1 cellular context compared by ENCODE assay signal in genomic region chr1:43978264-43978550, GRCh38.
TF ChIP-seq lines count a peak whose summit lies in the region.

No MANE protein-coding gene starts in this region.

TF ChIP-seq in IMR-90, 13 proteins besides CTCF, POLR2A, EP300 and RAD21:
- TF ChIP-seq FOS (IDR thresholded peaks at IDR 0.05; ENCODE audit: low read depth, low read length) = no peak
- TF ChIP-seq CHD1 (IDR thresholded peaks at IDR 0.05; ENCODE audit: low read depth, low read length) = no peak
- peak; percentile 60 for TF ChIP-seq CEBPB (IDR thresholded peaks at IDR 0.05; ENCODE audit: low read depth, low read length)
